In genomic region chr10:46079831-46080585, GRCh38 we compare ENCODE assay signal across 20 cellular contexts. TPM values are rescaled to one million over a fixed set of nuclear protein-coding genes. Genes with fewer than 3 reads are reported as not detected.
DNase-seq lines count a peak whose midpoint lies in the region; ATAC-seq and TF ChIP-seq lines count a peak whose summit lies in the region.
"Had no signal": no experiment of that assay in that cellular context is flagged by ENCODE, and none has a peak within 500 bp of the region (broad histone marks: within the 10 kb centered on the region; RNA-seq: fewer than 3 reads in every experiment).

No MANE protein-coding gene starts in this region.

- H3K27ac ChIP-seq in HL-60 (replicated peaks) (peak overlapping the region; percentile 99), transverse colon (no peak overlapping the region)
- H3K27ac ChIP-seq: breast epithelium, testis had no signal

- no peaks in the 10 kb centered on the region for H3K9me3 ChIP-seq in transverse colon
- H3K9me3 ChIP-seq: testis had no signal

- TF ChIP-seq EP300 in transverse colon (IDR thresholded peaks at IDR 0.05; ENCODE audit: low read depth): no peak

- DNase-seq in AG10803 (ENCODE audit: low read depth): peak; percentile 31
- peak; percentile 89 to 95 for DNase-seq in HL-60 (ENCODE audit: low read depth in 1 of 2, low spot score in 1 of 2)
- peak; percentile 94 for DNase-seq in OCI-M1 (lab: John Stamatoyannopoulos, UW)
- peak; percentile 3 for DNase-seq in fibroblast of the aortic adventitia (ENCODE audit: low read depth)
- no peak for DNase-seq in transverse colon
- DNase-seq in DMS 273 (lab: John Stamatoyannopoulos, UW; ENCODE audit: unreplicated experiment): no peak
- no peak for DNase-seq in NCI-H748 treated with DMSO at 0.1 percent for 48 hours (lab: John Stamatoyannopoulos, UW)
- DNase-seq: activated CD4-positive, alpha-beta T cell treated with anti-CD3 and anti-CD28 coated beads for 36 hours; activated T-cell treated with anti-CD3 and anti-CD28 coated beads for 4 hours; effector memory CD4-positive, alpha-beta T cell; MM.1S; NCI-H345; PC-3; stimulated activated CD4-positive, alpha-beta T cell treated with anti-CD3 and anti-CD28 coated beads, Interleukin-2, amount 100 ng/mL, for 24 hours; testis had no signal

- no peak overlapping the region for H3K4me3 ChIP-seq in AG10803 (ENCODE audit: low read length)
- no peak overlapping the region for H3K4me3 ChIP-seq in HL-60 (replicated peaks; ENCODE audit: insufficient read depth, low read length)
- no peak overlapping the region for H3K4me3 ChIP-seq in fibroblast of the aortic adventitia (ENCODE audit: low read depth, low read length)
- H3K4me3 ChIP-seq in transverse colon: no peak overlapping the region
- H3K4me3 ChIP-seq: breast epithelium, testis had no signal

- TF ChIP-seq POLR2A in transverse colon (IDR thresholded peaks at IDR 0.05): no peak

- intact Hi-C loops in transverse colon (cut with DNase I; ENCODE audit: low total_unique reads): no loop called here

- no peaks in the 10 kb centered on the region for H3K36me3 ChIP-seq in transverse colon
- H3K36me3 ChIP-seq: breast epithelium had no signal

- WGBS in transverse colon (ENCODE audit: low coverage in 1 of 2), 2 donors: 57 to 83% methylated on average over 1 to 4 of the region's 4 CpGs

- no peaks in the 10 kb centered on the region for H3K27me3 ChIP-seq in HL-60 (ENCODE audit: insufficient read depth, poor library complexity, severe bottlenecking)
- no peaks in the 10 kb centered on the region for H3K27me3 ChIP-seq in transverse colon
- H3K27me3 ChIP-seq: breast epithelium, testis had no signal

- ATAC-seq in HG02798 (IDR thresholded peaks at IDR 0.05; ENCODE audit: poor library complexity, unreplicated experiment): no peak
- ATAC-seq: activated CD4-positive, alpha-beta T cell treated with anti-CD3 and anti-CD28 coated beads for 36 hours; activated naive CD4-positive, alpha-beta T cell treated with anti-CD3 and anti-CD28 coated beads, Interleukin-2, amount 50 U/mL, for 72 hours; PC-3 had no signal

- in situ Hi-C loops in transverse colon (cut with MboI; ENCODE audit: low pct_ligation_motif_present in 1 of 4, low pct_unique_long_range_greater_than_20kb in 1 of 4, low sequenced_read_pairs in 3 of 4): no loop called here

- H3K4me1 ChIP-seq in transverse colon: no peaks in the 10 kb centered on the region
- H3K4me1 ChIP-seq: breast epithelium had no signal

- TF ChIP-seq CTCF in AG10803 (conservative IDR thresholded peaks at IDR 0.05; ENCODE audit: low read length) (no peak), HL-60 (IDR thresholded peaks at IDR 0.05; ENCODE audit: insufficient read depth, low read length) (no peak), fibroblast of the aortic adventitia (IDR thresholded peaks at IDR 0.05; ENCODE audit: insufficient read depth, low read length) (no peak), transverse colon (IDR thresholded peaks at IDR 0.05) (no peak)

RNA-seq across cellular contexts. Expression of gene MSMB, which starts 33.9 kb away (rescaled TPM):
- total RNA-seq in fibroblast of the aortic adventitia (ENCODE audit: low replicate concordance) (not detected in 2 replicates), transverse colon (not detected)
- total RNA-seq: A673; activated CD4-positive, alpha-beta T cell treated with anti-CD3 and anti-CD28 coated beads for 36 hours; activated naive CD4-positive, alpha-beta T cell treated with anti-CD3 and anti-CD28 coated beads, Interleukin-2, amount 50 U/mL, for 72 hours; PC-3; T-helper 1 cell treated with Interleukin-12 subunit alpha and Interleukin-12 subunit beta and Interleukin-4 antibody, amounts not matched to agents 30 ng/mL and 1 ng/mL, for 36 hours had no signal

RNA-seq across cellular contexts. Expression of gene NCOA4, which starts 49.6 kb away (rescaled TPM):
- 187 and 585 TPM in 2 replicates for total RNA-seq in fibroblast of the aortic adventitia (ENCODE audit: low replicate concordance)
- total RNA-seq in transverse colon: 100 to 1,000 TPM; 129 to 208 (median 178) TPM

Comparison
In these comparisons a context has a peak if more than half of its experiments do, and no peak if none do; other contexts are left out.
1. DNase-seq: peak in AG10803 (single experiment), HL-60 (2 of 2), OCI-M1 (single experiment) and fibroblast of the aortic adventitia (single experiment); none in transverse colon (single experiment), DMS 273 (single experiment) and NCI-H748 treated with DMSO at 0.1 percent for 48 hours (single experiment).